ENCODE assay signal across 1 cellular context in genomic region chr5:181221792-181222629, GRCh38.
TF ChIP-seq lines count a peak whose summit lies in the region.

No MANE protein-coding gene starts in this region.

TF ChIP-seq in K562, 482 proteins besides CTCF, POLR2A, EP300 and RAD21 (continues in another document):
- TF ChIP-seq ZNF609 (CRISPR knock-in tag; IDR thresholded peaks at IDR 0.05; ENCODE audit: borderline replicate concordance) (no peak), DACH1 (IDR thresholded peaks at IDR 0.05; ENCODE audit: partially characterized antibody) (no peak), ZNF277 (CRISPR knock-in tag; IDR thresholded peaks at IDR 0.05; ENCODE audit: borderline replicate concordance) (no peak), SMARCB1 (IDR thresholded peaks at IDR 0.05; ENCODE audit: insufficient read length, low read depth) (no peak), ID3 (CRISPR knock-in tag; IDR thresholded peaks at IDR 0.05) (no peak), ID3 (tag; IDR thresholded peaks at IDR 0.05) (peak; percentile 60), ZNF445 (CRISPR knock-in tag; IDR thresholded peaks at IDR 0.05; ENCODE audit: low read depth) (no peak), ATF3 (IDR thresholded peaks at IDR 0.05) (peak; percentile 41; the same call in 1 of the 2 replicates), ATF3 (CRISPR knock-in tag; conservative IDR thresholded peaks at IDR 0.05) (peak; percentile 92; the same call in 1 of the 2 replicates), HDAC2 (IDR thresholded peaks at IDR 0.05) (peak; percentile 44; the same call in 1 of the 2 replicates), ZNF41 (CRISPR knock-in tag; conservative IDR thresholded peaks at IDR 0.05) (no peak), ARID4B (CRISPR knock-in tag; IDR thresholded peaks at IDR 0.05) (peak; percentile 65; the same call in 1 of the 2 replicates), TCFL5 (CRISPR knock-in tag; conservative IDR thresholded peaks at IDR 0.05) (no peak), ZNF184 (CRISPR knock-in tag; IDR thresholded peaks at IDR 0.05) (no peak), MCM2 (IDR thresholded peaks at IDR 0.05; ENCODE audit: low read depth) (no peak), NR2C2 (CRISPR knock-in tag; IDR thresholded peaks at IDR 0.05) (peak; percentile 56; the same call in 1 of the 2 replicates), NR2C2 (tag; IDR thresholded peaks at IDR 0.05) (no peak; the same call in 1 of the 2 replicates), ZNF583 (CRISPR knock-in tag; IDR thresholded peaks at IDR 0.05) (no peak), MECOM (CRISPR knock-in tag; IDR thresholded peaks at IDR 0.05) (no peak), PML (IDR thresholded peaks at IDR 0.05; ENCODE audit: low read length) (no peak), ETS1 (conservative IDR thresholded peaks at IDR 0.05; ENCODE audit: control insufficient read depth, low read depth, low read length) (peak; percentile 91), CREB1 (IDR thresholded peaks at IDR 0.05) (peak; percentile 26; the same call in 1 of the 2 replicates), CREB1 (CRISPR knock-in tag; IDR thresholded peaks at IDR 0.05) (peak; percentile 72), DNMT1 (IDR thresholded peaks at IDR 0.05) (no peak), ZHX1 (conservative IDR thresholded peaks at IDR 0.05; ENCODE audit: low read length) (no peak), ZFX (CRISPR knock-in tag; IDR thresholded peaks at IDR 0.05) (no peak), POU5F1 (IDR thresholded peaks at IDR 0.05; ENCODE audit: borderline replicate concordance, low read depth, low read length, partially characterized antibody) (no peak), MEIS2 (IDR thresholded peaks at IDR 0.05; ENCODE audit: partially characterized antibody) (no peak), RFX7 (CRISPR knock-in tag; IDR thresholded peaks at IDR 0.05) (no peak), CREB5 (CRISPR knock-in tag; IDR thresholded peaks at IDR 0.05) (no peak), GMEB1 (CRISPR knock-in tag; IDR thresholded peaks at IDR 0.05) (no peak; the same call in 1 of the 2 replicates), RHOXF2B (CRISPR knock-in tag; conservative IDR thresholded peaks at IDR 0.05) (no peak), CAMTA2 (CRISPR knock-in tag; conservative IDR thresholded peaks at IDR 0.05) (no peak), TCF7 (IDR thresholded peaks at IDR 0.05; ENCODE audit: borderline replicate concordance) (no peak; the same call in 1 of the 2 replicates), PRDM10 (IDR thresholded peaks at IDR 0.05; ENCODE audit: partially characterized antibody) (peak; percentile 54), ETS2 (tag; IDR thresholded peaks at IDR 0.05; ENCODE audit: borderline replicate concordance, poor library complexity, severe bottlenecking) (no peak)
